In the genomic region with DNA sequence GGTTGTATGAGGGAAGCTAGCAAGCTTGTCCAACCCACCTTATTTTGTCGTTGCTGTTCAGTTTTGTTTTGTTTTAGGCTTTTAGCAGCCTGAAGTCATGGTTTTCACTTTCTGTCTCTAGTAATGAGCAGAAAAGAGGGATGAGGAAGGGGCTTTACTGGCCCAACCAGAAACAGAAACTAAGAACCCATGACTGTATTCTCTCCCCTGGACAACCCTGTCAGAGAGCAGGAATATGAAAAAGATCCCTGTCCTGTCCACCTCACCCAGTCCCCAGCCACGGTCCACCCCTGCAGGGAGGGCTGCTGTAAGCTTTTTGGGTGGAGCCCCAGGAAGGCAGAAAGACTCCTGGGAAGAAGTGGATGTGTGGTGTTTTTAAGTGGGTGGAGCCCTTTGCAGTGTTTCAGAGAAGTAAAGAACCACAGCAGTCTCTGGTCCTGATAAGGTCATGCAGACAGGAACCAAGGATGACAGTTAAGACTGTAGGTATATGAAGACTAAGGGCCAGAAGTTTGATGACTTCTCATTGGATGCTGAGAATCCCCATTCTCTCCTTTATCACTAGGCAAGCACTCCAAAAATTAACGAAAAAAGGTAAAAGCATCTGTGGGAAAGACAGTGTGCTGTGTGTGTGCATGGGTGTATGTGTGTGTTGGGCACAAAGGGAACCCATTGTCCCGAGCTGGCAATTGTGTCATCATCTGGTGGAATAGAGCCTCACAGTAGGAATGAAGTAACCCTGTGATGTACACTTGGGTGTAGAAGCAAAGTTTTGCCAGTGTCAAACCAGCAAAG, we compare ENCODE assay signal across 1 cellular context.
TF ChIP-seq lines count a peak whose summit lies in the region.

No MANE protein-coding gene starts in this region.

TF ChIP-seq in SK-N-SH, 30 proteins besides CTCF, POLR2A, EP300 and RAD21 (continued from another document):
- TF ChIP-seq NRF1 (IDR thresholded peaks at IDR 0.05; ENCODE audit: low read depth, low read length) (no peak), JUND (IDR thresholded peaks at IDR 0.05) (no peak), GABPA (IDR thresholded peaks at IDR 0.05; ENCODE audit: low read depth) (no peak)
